1 cellular context compared by ENCODE assay signal in the genomic region with DNA sequence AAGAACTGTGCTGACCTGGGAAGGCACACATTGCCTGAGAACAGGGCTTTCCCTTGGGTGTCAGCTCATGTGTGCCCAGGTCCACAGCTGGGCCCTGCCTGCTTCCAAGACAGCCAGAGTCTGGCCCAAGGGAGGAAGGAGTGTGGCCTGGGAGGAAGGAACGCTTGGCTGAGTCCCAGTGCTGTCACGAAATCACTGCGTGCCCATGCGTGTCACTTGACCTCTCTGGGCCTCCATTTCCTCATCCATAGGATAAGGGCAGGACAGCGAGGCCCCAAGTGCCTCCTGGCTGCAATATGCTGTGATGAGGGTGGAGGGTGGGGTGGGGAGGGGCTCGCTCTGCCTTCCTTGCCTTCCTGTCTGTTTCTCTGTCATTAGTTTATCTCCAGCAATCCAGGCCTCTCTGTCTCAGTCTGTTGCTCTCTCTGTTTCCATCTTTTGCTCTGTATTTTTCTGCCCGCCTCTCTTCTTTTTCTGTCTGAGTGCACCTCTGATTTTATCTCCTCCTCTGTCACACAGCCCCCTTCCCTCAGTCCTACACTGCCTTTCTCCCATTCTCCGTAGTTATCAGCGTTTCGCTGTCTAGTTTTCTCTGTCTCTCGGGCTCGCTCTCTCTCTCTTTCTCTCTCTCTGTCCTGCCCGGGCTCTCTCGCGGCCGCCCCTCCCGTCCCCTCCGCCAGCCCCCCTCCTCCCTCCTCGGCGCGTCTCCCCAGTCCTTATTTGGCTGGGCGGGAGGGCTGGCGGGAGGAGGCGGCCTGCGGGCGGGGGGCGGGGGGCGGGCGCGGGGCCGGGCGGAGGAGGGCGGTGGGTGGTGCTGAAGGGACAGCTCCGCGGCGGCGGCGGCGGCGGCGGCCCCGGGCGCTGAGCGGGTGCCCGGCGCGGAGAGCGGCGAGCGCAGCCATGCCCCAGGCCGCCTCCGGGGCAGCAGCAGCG.
TF ChIP-seq lines count a peak whose summit lies in the region.

Gene KCNK3 (plus strand): TSS at position 842 of the 933 bp plus-strand sequence. CDS start 154 bp downstream, outside the sequence.

TF ChIP-seq in SK-N-SH treated with all-trans-retinoic acid at 6 μM for 48 hours, 23 proteins besides CTCF, POLR2A, EP300 and RAD21 (continued from another document):
- TF ChIP-seq TSHZ2 (CRISPR knock-in tag; IDR thresholded peaks at IDR 0.05) (no peak), ZFP3 (CRISPR knock-in tag; IDR thresholded peaks at IDR 0.05) (no peak), PPARA (CRISPR knock-in tag; IDR thresholded peaks at IDR 0.05; ENCODE audit: borderline replicate concordance) (no peak), TCF4 (CRISPR knock-in tag; IDR thresholded peaks at IDR 0.05; ENCODE audit: borderline replicate concordance) (no peak), ISL1 (CRISPR knock-in tag; IDR thresholded peaks at IDR 0.05) (no peak), OSR1 (CRISPR knock-in tag; IDR thresholded peaks at IDR 0.05) (no peak)
- TF ChIP-seq, protein P1, sequence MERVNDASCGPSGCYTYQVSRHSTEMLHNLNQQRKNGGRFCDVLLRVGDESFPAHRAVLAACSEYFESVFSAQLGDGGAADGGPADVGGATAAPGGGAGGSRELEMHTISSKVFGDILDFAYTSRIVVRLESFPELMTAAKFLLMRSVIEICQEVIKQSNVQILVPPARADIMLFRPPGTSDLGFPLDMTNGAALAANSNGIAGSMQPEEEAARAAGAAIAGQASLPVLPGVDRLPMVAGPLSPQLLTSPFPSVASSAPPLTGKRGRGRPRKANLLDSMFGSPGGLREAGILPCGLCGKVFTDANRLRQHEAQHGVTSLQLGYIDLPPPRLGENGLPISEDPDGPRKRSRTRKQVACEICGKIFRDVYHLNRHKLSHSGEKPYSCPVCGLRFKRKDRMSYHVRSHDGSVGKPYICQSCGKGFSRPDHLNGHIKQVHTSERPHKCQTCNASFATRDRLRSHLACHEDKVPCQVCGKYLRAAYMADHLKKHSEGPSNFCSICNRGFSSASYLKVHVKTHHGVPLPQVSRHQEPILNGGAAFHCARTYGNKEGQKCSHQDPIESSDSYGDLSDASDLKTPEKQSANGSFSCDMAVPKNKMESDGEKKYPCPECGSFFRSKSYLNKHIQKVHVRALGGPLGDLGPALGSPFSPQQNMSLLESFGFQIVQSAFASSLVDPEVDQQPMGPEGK (CRISPR knock-in tag; IDR thresholded peaks at IDR 0.05; ENCODE audit: borderline replicate concordance), result no peak
